In the genomic region with DNA sequence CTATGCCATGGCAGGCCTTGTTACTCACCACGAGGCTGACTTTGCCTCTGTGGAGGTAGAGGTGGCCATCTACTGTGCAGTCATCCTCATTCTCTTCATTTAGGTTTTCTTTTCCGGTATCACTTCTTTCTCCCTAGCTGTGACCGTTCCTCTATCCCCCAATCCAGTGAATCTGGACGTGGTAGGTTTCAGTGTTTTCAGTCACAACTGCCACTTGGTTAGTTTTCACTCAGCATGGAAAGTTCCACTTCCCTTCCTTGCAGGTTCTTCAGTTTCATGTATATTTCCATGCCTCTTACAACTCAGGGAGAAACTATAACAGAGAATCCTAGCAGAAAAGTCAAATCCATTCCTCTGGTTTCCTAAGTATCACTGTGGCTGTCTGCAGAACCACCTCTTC, we compare ENCODE assay signal across 13 cellular contexts. TPM values are rescaled to one million over a fixed set of nuclear protein-coding genes. Genes with fewer than 3 reads are reported as not detected.
DNase-seq lines count a peak whose midpoint lies in the region; ATAC-seq, FAIRE-seq and TF ChIP-seq lines count a peak whose summit lies in the region.
"Had no signal": no experiment of that assay in that cellular context is flagged by ENCODE, and none has a peak within 500 bp of the region (broad histone marks: within the 10 kb centered on the region; RNA-seq: fewer than 3 reads in every experiment).

No MANE protein-coding gene starts in this region.

- H3K9ac ChIP-seq in HepG2 (ENCODE audit: insufficient read depth, low read depth, low read length) (peak overlapping the region; percentile 95; the same call in 1 of the 2 replicates), SK-N-MC (ENCODE audit: insufficient read length) (peak overlapping the region; percentile 9)
- H3K9ac ChIP-seq: parathyroid adenoma had no signal

- no peak for TF ChIP-seq RAD21 in HepG2 (CRISPR knock-in tag; IDR thresholded peaks at IDR 0.05)

- DNase-seq in HepG2 (ENCODE audit: low spot score) (no peak), right lobe of liver (no peak), SK-N-MC (ENCODE audit: low read depth, low spot score) (no peak), hepatocyte (ENCODE audit: low spot score) (no peak), lower leg skin (ENCODE audit: low spot score in 2 of 2) (no peak), ascending aorta (ENCODE audit: low spot score in 2 of 2) (no peak), DMS153 (lab: John Stamatoyannopoulos, UW) (no peak)
- DNase-seq: effector memory CD4-positive, alpha-beta T cell; NCI-H1930; SJCRH30 had no signal

- FAIRE-seq in HepG2 (lab: Jason Lieb, UNC), result no peak

- H3K27me3 ChIP-seq in HepG2 (ENCODE audit: control insufficient read depth in 1 of 2, insufficient read depth in 2 of 2, low read length in 2 of 2), result no peaks in the 10 kb centered on the region; a peak in 1 of 5 replicates
- H3K27me3 ChIP-seq in right lobe of liver, result no peaks in the 10 kb centered on the region
- H3K27me3 ChIP-seq in hepatocyte, result no peaks in the 10 kb centered on the region
- H3K27me3 ChIP-seq in ascending aorta, result no peaks in the 10 kb centered on the region
- H3K27me3 ChIP-seq: SJCRH30 had no signal

- peak overlapping the region; percentile 83 for H3K4me2 ChIP-seq in HepG2 (ENCODE audit: low read depth, low read length)
- H3K4me2 ChIP-seq in hepatocyte, result peak overlapping the region; percentile 71

- H2AFZ ChIP-seq in HepG2 (ENCODE audit: low read length), result no peak overlapping the region
- no peak overlapping the region for H2AFZ ChIP-seq in hepatocyte
- H2AFZ ChIP-seq: parathyroid adenoma had no signal

- TF ChIP-seq POLR2A in HepG2 (IDR thresholded peaks at IDR 0.05; ENCODE audit: insufficient read depth in 1 of 2, low read depth in 2 of 2, low read length in 2 of 2) (no peak), right lobe of liver (IDR thresholded peaks at IDR 0.05) (no peak), lower leg skin (IDR thresholded peaks at IDR 0.05) (no peak)

- TF ChIP-seq EP300 in HepG2 (IDR thresholded peaks at IDR 0.05; ENCODE audit: low read depth in 2 of 2, low read length in 2 of 2) (no peak), HepG2 (CRISPR knock-in tag; IDR thresholded peaks at IDR 0.05; ENCODE audit: borderline replicate concordance) (no peak)

- H3K9me3 ChIP-seq in HepG2 (ENCODE audit: low read length), result no peaks in the 10 kb centered on the region
- H3K9me3 ChIP-seq in right lobe of liver, result no peaks in the 10 kb centered on the region
- H3K9me3 ChIP-seq in SK-N-MC (ENCODE audit: low read depth, low read length), result no peaks in the 10 kb centered on the region
- H3K9me3 ChIP-seq in hepatocyte (ENCODE audit: low read depth), result no peaks in the 10 kb centered on the region
- H3K9me3 ChIP-seq in ascending aorta, result no peaks in the 10 kb centered on the region
- H3K9me3 ChIP-seq: SJCRH30 had no signal

- WGBS in HepG2 (ENCODE audit: low lambda C conversion rate), result 88% methylated on average over 4 of the region's 4 CpGs
- whole genome bisulfite sequencing in right lobe of liver (ENCODE audit: insufficient coverage, low coverage, low lambda C conversion rate, missing lambda C conversion rate), result 70% methylated on average over 4 of the region's 4 CpGs
- WGBS in hepatocyte (ENCODE audit: low lambda C conversion rate, missing lambda C conversion rate), result 94% methylated on average over 4 of the region's 4 CpGs
- 42 to 62% methylated on average over 4 of the region's 4 CpGs for WGBS in lower leg skin, 2 donors

- POLR2A ChIA-PET in HepG2 (lab: Yijun Ruan, JAX), result interaction anchor here (3.4 kb wide), 1 partner anchor 19 kb away, joined by 10 read pairs; no protein-coding TSS in a partner anchor

- H3K4me1 ChIP-seq in HepG2 (ENCODE audit: insufficient read depth, low read length) (peaks cover 82% of the 10 kb centered on the region), right lobe of liver (peaks cover 0 to 34% (median 10%) of the 10 kb centered on the region in 4 donors), hepatocyte (ENCODE audit: insufficient read depth) (peaks cover 29% of the 10 kb centered on the region), ascending aorta (peaks cover 6 to 16% of the 10 kb centered on the region in 2 donors)

- BruUV-seq in HepG2 (replicated peaks; lab: Mats Ljungman, UMichigan), result no TSS peak

- H3K4me3 ChIP-seq in HepG2 (replicated peaks in 1 of 3; ENCODE audit: insufficient read depth in 1 of 3, low read depth in 2 of 3, low read length in 3 of 3) (no peak overlapping the region), right lobe of liver (no peak overlapping the region), SK-N-MC (no peak overlapping the region), hepatocyte (no peak overlapping the region), lower leg skin (ENCODE audit: low read depth, poor library complexity, severe bottlenecking) (no peak overlapping the region), ascending aorta (no peak overlapping the region)
- H3K4me3 ChIP-seq: SJCRH30 had no signal

- ATAC-seq in HepG2, result no peak
- ATAC-seq in right lobe of liver, result no peak
- no peak for ATAC-seq in GM19351 (IDR thresholded peaks at IDR 0.05; ENCODE audit: unreplicated experiment)

- TF ChIP-seq CTCF in HepG2 (CRISPR knock-in tag; IDR thresholded peaks at IDR 0.05) (no peak), right lobe of liver (IDR thresholded peaks at IDR 0.05) (no peak), hepatocyte (IDR thresholded peaks at IDR 0.05; ENCODE audit: poor library complexity) (no peak), lower leg skin (IDR thresholded peaks at IDR 0.05) (no peak), ascending aorta (IDR thresholded peaks at IDR 0.05) (no peak)

- intact Hi-C loops in HepG2 (cut with micrococcal nuclease; ENCODE audit: unreplicated experiment), result no loop called here
- intact Hi-C loops in right lobe of liver (cut with DNase I), result no loop called here
- intact Hi-C loops in lower leg skin (cut with DNase I; ENCODE audit: low total_unique reads), result no loop called here
- intact Hi-C loops in ascending aorta (cut with DNase I), result no loop called here

- in situ Hi-C loops in HepG2 (cut with HindIII; ENCODE audit: extremely low pct_ligation_motif_present, low pct_unique_long_range_greater_than_20kb), result no loop called here

- no peaks in the 10 kb centered on the region for H4K20me1 ChIP-seq in HepG2 (ENCODE audit: insufficient read depth, low read length)
- H4K20me1 ChIP-seq in hepatocyte (ENCODE audit: insufficient read depth, poor library complexity, severe bottlenecking), result no peaks in the 10 kb centered on the region

- H3K27ac ChIP-seq in HepG2 (ENCODE audit: extremely low read length, insufficient read depth, low read length), result peak overlapping the region; percentile 4
- no peak overlapping the region for H3K27ac ChIP-seq in right lobe of liver
- H3K27ac ChIP-seq in SK-N-MC, result no peak overlapping the region
- H3K27ac ChIP-seq in hepatocyte, result no peak overlapping the region
- no peak overlapping the region for H3K27ac ChIP-seq in ascending aorta
- H3K27ac ChIP-seq: C4-2B, parathyroid adenoma, SJCRH30 had no signal

- CTCF ChIA-PET in HepG2 (lab: Yijun Ruan, JAX; ENCODE audit: low intra/inter-chr PET ratio, low total read pairs), result no interaction called here

- H3K79me2 ChIP-seq in HepG2 (ENCODE audit: insufficient read depth, low read length) (peaks cover 82% of the 10 kb centered on the region), hepatocyte (peaks cover 66% of the 10 kb centered on the region)

- H3K36me3 ChIP-seq in HepG2 (replicated peaks in 1 of 2; ENCODE audit: control insufficient read depth in 1 of 2, insufficient read depth in 2 of 2, low read length in 2 of 2) (peaks cover 0 to 8% of the 10 kb centered on the region in 2 experiments; a peak in 2 of 5 replicates), right lobe of liver (peaks cover 0 to 13% (median 2%) of the 10 kb centered on the region in 4 donors), SK-N-MC (ENCODE audit: insufficient read depth, low read length) (peaks cover 31% of the 10 kb centered on the region), hepatocyte (replicated peaks; ENCODE audit: insufficient read depth, low read depth) (no peaks in the 10 kb centered on the region), ascending aorta (peaks cover 8 to 14% of the 10 kb centered on the region in 2 donors)
- H3K36me3 ChIP-seq: SJCRH30 had no signal

- H3K9me2 ChIP-seq in hepatocyte (replicated peaks; ENCODE audit: insufficient read depth), result no peaks in the 10 kb centered on the region

RNA-seq across cellular contexts. Expression of a gene that starts 1.9 kb away (rescaled TPM):
- total RNA-seq in HepG2 (2016; rRNA removed; fragmentation: Illumina TruSeq; extraction: Trizol) (29.7 and 34.0 TPM in 2 replicates), right lobe of liver (10 to 100 TPM; 10.7 to 13.8 (median 12.6) TPM), hepatocyte (20.5 and 36.7 TPM in 2 replicates), lower leg skin (10 to 100 TPM; 40.5 to 68.0 (median 47.5) TPM), ascending aorta (39.3 TPM)
- 6.1 and 12.7 TPM in 2 replicates for total RNA-seq in HepG2 (2016; cell fraction: cytosol; rRNA removed; fragmentation: Illumina TruSeq; extraction: Trizol; ENCODE audit: low read depth)
- 28.2 and 33.4 TPM in 2 replicates for total RNA-seq in HepG2 (2016; cell fraction: insoluble cytoplasmic fraction; rRNA removed; fragmentation: Illumina TruSeq; extraction: Trizol)
- total RNA-seq in HepG2 (2016; cell fraction: membrane; rRNA removed; fragmentation: Illumina TruSeq; extraction: Trizol), result 12.8 and 13.4 TPM in 2 replicates
- total RNA-seq in HepG2 (2016; cell fraction: nucleus; rRNA removed; fragmentation: Illumina TruSeq; extraction: Trizol), result 47.5 and 51.3 TPM in 2 replicates
- polyA plus RNA-seq in HepG2 (2011; rRNA removed) (27.4 and 28.0 TPM in 2 replicates), hepatocyte (20.2 and 28.5 TPM in 2 replicates)
- polyA plus RNA-seq in HepG2 (2011; cell fraction: cytosol; rRNA removed), result 14.0 and 16.9 TPM in 2 replicates
- 114 and 121 TPM in 2 replicates for polyA plus RNA-seq in HepG2 (2011; cell fraction: nucleus; rRNA removed)
- 20.2 and 21.3 TPM in 2 replicates for polyA plus RNA-seq in HepG2 (2012)
- 2.0 TPM in 2 replicates for polyA plus RNA-seq in HepG2 (2016; cell fraction: cytosol; fragmentation: Illumina TruSeq; extraction: Trizol; ENCODE audit: low read depth)
- polyA plus RNA-seq in HepG2 (2016; cell fraction: insoluble cytoplasmic fraction; fragmentation: Illumina TruSeq; extraction: Trizol; ENCODE audit: low read depth), result 14.9 and 19.8 TPM in 2 replicates
- polyA plus RNA-seq in HepG2 (2016; cell fraction: membrane; fragmentation: Illumina TruSeq; extraction: Trizol; ENCODE audit: low read depth), result 4.4 and 5.3 TPM in 2 replicates
- 67.8 and 71.6 TPM in 2 replicates for polyA plus RNA-seq in HepG2 (2016; cell fraction: nucleus; fragmentation: Illumina TruSeq; extraction: Trizol; ENCODE audit: insufficient read depth, low read depth)
- polyA minus RNA-seq in HepG2 (2011; rRNA and poly(A)+ RNA removed; ENCODE audit: low replicate concordance), result 18.5 and 40.6 TPM in 2 replicates
- polyA minus RNA-seq in HepG2 (2011; cell fraction: cytosol; rRNA and poly(A)+ RNA removed), result 9.3 and 10.6 TPM in 2 replicates
- 61.7 and 71.9 TPM in 2 replicates for polyA minus RNA-seq in HepG2 (2011; cell fraction: nucleus; rRNA and poly(A)+ RNA removed)

RNA-seq across cellular contexts. Expression of a gene that starts 2.0 kb away (rescaled TPM):
- total RNA-seq in HepG2 (2016; rRNA removed; fragmentation: Illumina TruSeq; extraction: Trizol), result 36.6 and 56.5 TPM in 2 replicates
- 17.9 and 19.5 TPM in 2 replicates for total RNA-seq in HepG2 (2016; cell fraction: cytosol; rRNA removed; fragmentation: Illumina TruSeq; extraction: Trizol; ENCODE audit: low read depth)
- 32.5 and 46.6 TPM in 2 replicates for total RNA-seq in HepG2 (2016; cell fraction: insoluble cytoplasmic fraction; rRNA removed; fragmentation: Illumina TruSeq; extraction: Trizol)
- total RNA-seq in HepG2 (2016; cell fraction: membrane; rRNA removed; fragmentation: Illumina TruSeq; extraction: Trizol), result 41.5 and 47.4 TPM in 2 replicates
- 15.6 and 20.0 TPM in 2 replicates for total RNA-seq in HepG2 (2016; cell fraction: nucleus; rRNA removed; fragmentation: Illumina TruSeq; extraction: Trizol)
- 21.8 and 22.8 TPM in 2 replicates for polyA plus RNA-seq in HepG2 (2011; rRNA removed)
- 14.2 and 19.3 TPM in 2 replicates for polyA plus RNA-seq in HepG2 (2011; cell fraction: cytosol; rRNA removed)
- 6.5 and 12.7 TPM in 2 replicates for polyA plus RNA-seq in HepG2 (2011; cell fraction: nucleus; rRNA removed)
- polyA plus RNA-seq in HepG2 (2012), result 16.5 and 18.1 TPM in 2 replicates
- 38.8 and 45.5 TPM in 2 replicates for polyA plus RNA-seq in HepG2 (2016; cell fraction: cytosol; fragmentation: Illumina TruSeq; extraction: Trizol; ENCODE audit: low read depth)
- polyA plus RNA-seq in HepG2 (2016; cell fraction: insoluble cytoplasmic fraction; fragmentation: Illumina TruSeq; extraction: Trizol; ENCODE audit: low read depth), result 54.6 and 54.9 TPM in 2 replicates
- 41.2 and 47.5 TPM in 2 replicates for polyA plus RNA-seq in HepG2 (2016; cell fraction: membrane; fragmentation: Illumina TruSeq; extraction: Trizol; ENCODE audit: low read depth)
- 23.9 and 26.3 TPM in 2 replicates for polyA plus RNA-seq in HepG2 (2016; cell fraction: nucleus; fragmentation: Illumina TruSeq; extraction: Trizol; ENCODE audit: insufficient read depth, low read depth)
- 13.6 and 15.2 TPM in 2 replicates for polyA minus RNA-seq in HepG2 (2011; rRNA and poly(A)+ RNA removed; ENCODE audit: low replicate concordance)
- polyA minus RNA-seq in HepG2 (2011; cell fraction: cytosol; rRNA and poly(A)+ RNA removed), result 8.6 and 10.8 TPM in 2 replicates
- polyA minus RNA-seq in HepG2 (2011; cell fraction: nucleus; rRNA and poly(A)+ RNA removed), result 14.0 and 18.3 TPM in 2 replicates
- 10 to 100 TPM; 11.4 to 15.2 (median 11.8) TPM for total RNA-seq in right lobe of liver
- 26.4 and 31.2 TPM in 2 replicates for total RNA-seq in hepatocyte
- polyA plus RNA-seq in hepatocyte, result 29.5 and 31.9 TPM in 2 replicates
- total RNA-seq in lower leg skin, result 10 to 100 TPM; 10.3 to 21.5 (median 17.3) TPM
- 85.6 TPM for total RNA-seq in ascending aorta

RNA-seq across cellular contexts. Expression of a gene that starts 30.6 kb away (rescaled TPM):
- total RNA-seq in HepG2 (2016; rRNA removed; fragmentation: Illumina TruSeq; extraction: Trizol), result 20.8 and 22.8 TPM in 2 replicates
- 2.5 and 2.8 TPM in 2 replicates for total RNA-seq in HepG2 (2016; cell fraction: cytosol; rRNA removed; fragmentation: Illumina TruSeq; extraction: Trizol; ENCODE audit: low read depth)
- 20.2 and 22.6 TPM in 2 replicates for total RNA-seq in HepG2 (2016; cell fraction: insoluble cytoplasmic fraction; rRNA removed; fragmentation: Illumina TruSeq; extraction: Trizol)
- total RNA-seq in HepG2 (2016; cell fraction: membrane; rRNA removed; fragmentation: Illumina TruSeq; extraction: Trizol), result 4.9 and 5.7 TPM in 2 replicates
- 17.0 and 24.6 TPM in 2 replicates for total RNA-seq in HepG2 (2016; cell fraction: nucleus; rRNA removed; fragmentation: Illumina TruSeq; extraction: Trizol)
- 15.4 and 18.4 TPM in 2 replicates for polyA plus RNA-seq in HepG2 (2011; rRNA removed)
- 11.9 and 14.9 TPM in 2 replicates for polyA plus RNA-seq in HepG2 (2011; cell fraction: cytosol; rRNA removed)
- polyA plus RNA-seq in HepG2 (2011; cell fraction: nucleus; rRNA removed), result 19.7 and 24.6 TPM in 2 replicates
- polyA plus RNA-seq in HepG2 (2012), result 11.8 and 16.2 TPM in 2 replicates
- polyA plus RNA-seq in HepG2 (2016; cell fraction: cytosol; fragmentation: Illumina TruSeq; extraction: Trizol; ENCODE audit: low read depth), result 0.94 and 1.1 TPM in 2 replicates
- polyA plus RNA-seq in HepG2 (2016; cell fraction: insoluble cytoplasmic fraction; fragmentation: Illumina TruSeq; extraction: Trizol; ENCODE audit: low read depth), result 16.1 and 16.3 TPM in 2 replicates
- polyA plus RNA-seq in HepG2 (2016; cell fraction: membrane; fragmentation: Illumina TruSeq; extraction: Trizol; ENCODE audit: low read depth), result 1.7 and 2.2 TPM in 2 replicates
- polyA plus RNA-seq in HepG2 (2016; cell fraction: nucleus; fragmentation: Illumina TruSeq; extraction: Trizol; ENCODE audit: insufficient read depth, low read depth), result 22.2 and 27.8 TPM in 2 replicates
- polyA minus RNA-seq in HepG2 (2011; rRNA and poly(A)+ RNA removed; ENCODE audit: low replicate concordance), result 32.9 and 35.2 TPM in 2 replicates
- polyA minus RNA-seq in HepG2 (2011; cell fraction: cytosol; rRNA and poly(A)+ RNA removed), result 11.9 and 15.1 TPM in 2 replicates
- 30.3 and 31.2 TPM in 2 replicates for polyA minus RNA-seq in HepG2 (2011; cell fraction: nucleus; rRNA and poly(A)+ RNA removed)
- total RNA-seq in right lobe of liver, result 10 to 100 TPM; 17.0 to 24.1 (median 21.6) TPM
- total RNA-seq in hepatocyte, result 16.1 and 19.6 TPM in 2 replicates
- 21.3 and 30.4 TPM in 2 replicates for polyA plus RNA-seq in hepatocyte
- total RNA-seq in lower leg skin, result 10 to 100 TPM; 29.1 to 55.0 (median 35.7) TPM
- 11.6 TPM for total RNA-seq in ascending aorta

RNA-seq across cellular contexts. Expression of a gene that starts 52.6 kb away (rescaled TPM):
- total RNA-seq in HepG2 (2016; rRNA removed; fragmentation: Illumina TruSeq; extraction: Trizol), result 0.04 TPM in 1 of 2 replicates, not detected in the other
- total RNA-seq in HepG2 (2016; cell fraction: cytosol; rRNA removed; fragmentation: Illumina TruSeq; extraction: Trizol; ENCODE audit: low read depth), result not detected in 2 replicates
- 0.06 TPM in 1 of 2 replicates, not detected in the other for total RNA-seq in HepG2 (2016; cell fraction: insoluble cytoplasmic fraction; rRNA removed; fragmentation: Illumina TruSeq; extraction: Trizol)
- 0.06 TPM in 1 of 2 replicates, not detected in the other for total RNA-seq in HepG2 (2016; cell fraction: membrane; rRNA removed; fragmentation: Illumina TruSeq; extraction: Trizol)
- 0.09 TPM in 1 of 2 replicates, not detected in the other for total RNA-seq in HepG2 (2016; cell fraction: nucleus; rRNA removed; fragmentation: Illumina TruSeq; extraction: Trizol)
- polyA plus RNA-seq in HepG2 (2011; rRNA removed), result 0.04 TPM in 2 replicates
- 0.03 and 0.04 TPM in 2 replicates for polyA plus RNA-seq in HepG2 (2011; cell fraction: cytosol; rRNA removed)
- 0.05 TPM in 2 replicates for polyA plus RNA-seq in HepG2 (2011; cell fraction: nucleus; rRNA removed)
- polyA plus RNA-seq in HepG2 (2012), result 0.13 and 0.28 TPM in 2 replicates
- polyA plus RNA-seq in HepG2 (2016; cell fraction: cytosol; fragmentation: Illumina TruSeq; extraction: Trizol; ENCODE audit: low read depth), result 0.03 TPM in 1 of 2 replicates, not detected in the other
- polyA plus RNA-seq in HepG2 (2016; cell fraction: insoluble cytoplasmic fraction; fragmentation: Illumina TruSeq; extraction: Trizol; ENCODE audit: low read depth), result not detected in 2 replicates
- polyA plus RNA-seq in HepG2 (2016; cell fraction: membrane; fragmentation: Illumina TruSeq; extraction: Trizol; ENCODE audit: low read depth), result not detected in 2 replicates
- polyA plus RNA-seq in HepG2 (2016; cell fraction: nucleus; fragmentation: Illumina TruSeq; extraction: Trizol; ENCODE audit: insufficient read depth, low read depth), result not detected in 2 replicates
- 0.05 TPM in 1 of 2 replicates, not detected in the other for polyA minus RNA-seq in HepG2 (2011; rRNA and poly(A)+ RNA removed; ENCODE audit: low replicate concordance)
- not detected in 2 replicates for polyA minus RNA-seq in HepG2 (2011; cell fraction: cytosol; rRNA and poly(A)+ RNA removed)
- not detected in 2 replicates for polyA minus RNA-seq in HepG2 (2011; cell fraction: nucleus; rRNA and poly(A)+ RNA removed)
- under 1 TPM in 3 of 6 experiments, not detected in 3; 0.07 to 0.38 (median 0.12) TPM for total RNA-seq in right lobe of liver
- total RNA-seq in hepatocyte, result 1.2 and 1.4 TPM in 2 replicates
- polyA plus RNA-seq in hepatocyte, result 1.7 and 2.6 TPM in 2 replicates
- total RNA-seq in lower leg skin, result 10 to 100 TPM; 18.8 to 31.4 (median 22.2) TPM
- 0.32 TPM for total RNA-seq in ascending aorta
